In the genomic region with DNA sequence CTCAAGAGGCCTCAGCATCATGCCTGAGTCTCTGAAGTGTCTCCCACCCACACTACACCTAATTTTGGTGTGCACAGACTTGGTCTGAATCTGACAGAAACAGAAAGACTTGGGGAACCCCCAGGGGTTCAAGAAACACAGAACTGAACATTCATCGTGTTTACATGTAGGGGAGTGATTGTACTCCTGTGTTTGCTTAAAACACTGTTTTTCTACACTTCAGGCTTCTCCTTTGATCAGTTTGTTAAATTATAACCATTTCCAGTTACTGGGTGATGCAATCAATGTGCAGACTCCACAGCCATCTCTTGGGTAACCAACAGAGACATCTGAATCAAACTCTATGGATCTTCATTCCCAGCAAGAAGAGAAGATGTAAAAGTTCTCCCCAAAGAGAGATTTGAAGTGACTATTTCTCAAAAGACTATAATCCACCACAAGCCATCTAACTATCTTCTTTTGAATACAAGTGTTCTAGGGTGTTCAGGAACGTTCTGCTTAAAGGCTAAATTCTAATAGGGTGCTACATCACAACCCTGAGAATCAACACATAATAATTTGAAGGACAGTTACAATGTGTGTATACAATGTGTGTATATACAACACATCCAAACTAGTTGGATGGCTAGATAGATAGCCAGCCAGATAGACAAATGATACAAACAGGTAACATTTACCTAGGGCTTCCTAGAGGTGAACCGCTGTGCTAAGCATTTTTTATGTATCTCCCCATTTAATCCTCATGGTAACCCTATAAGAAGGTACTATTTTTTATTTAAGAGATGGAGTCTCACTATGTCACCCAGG, we compare ENCODE assay signal across 1 cellular context.
TF ChIP-seq lines count a peak whose summit lies in the region.

No MANE protein-coding gene starts in this region.

TF ChIP-seq in HepG2, 621 proteins besides CTCF, POLR2A, EP300 and RAD21 (continued from another document and continues in another):
- TF ChIP-seq, protein P1, sequence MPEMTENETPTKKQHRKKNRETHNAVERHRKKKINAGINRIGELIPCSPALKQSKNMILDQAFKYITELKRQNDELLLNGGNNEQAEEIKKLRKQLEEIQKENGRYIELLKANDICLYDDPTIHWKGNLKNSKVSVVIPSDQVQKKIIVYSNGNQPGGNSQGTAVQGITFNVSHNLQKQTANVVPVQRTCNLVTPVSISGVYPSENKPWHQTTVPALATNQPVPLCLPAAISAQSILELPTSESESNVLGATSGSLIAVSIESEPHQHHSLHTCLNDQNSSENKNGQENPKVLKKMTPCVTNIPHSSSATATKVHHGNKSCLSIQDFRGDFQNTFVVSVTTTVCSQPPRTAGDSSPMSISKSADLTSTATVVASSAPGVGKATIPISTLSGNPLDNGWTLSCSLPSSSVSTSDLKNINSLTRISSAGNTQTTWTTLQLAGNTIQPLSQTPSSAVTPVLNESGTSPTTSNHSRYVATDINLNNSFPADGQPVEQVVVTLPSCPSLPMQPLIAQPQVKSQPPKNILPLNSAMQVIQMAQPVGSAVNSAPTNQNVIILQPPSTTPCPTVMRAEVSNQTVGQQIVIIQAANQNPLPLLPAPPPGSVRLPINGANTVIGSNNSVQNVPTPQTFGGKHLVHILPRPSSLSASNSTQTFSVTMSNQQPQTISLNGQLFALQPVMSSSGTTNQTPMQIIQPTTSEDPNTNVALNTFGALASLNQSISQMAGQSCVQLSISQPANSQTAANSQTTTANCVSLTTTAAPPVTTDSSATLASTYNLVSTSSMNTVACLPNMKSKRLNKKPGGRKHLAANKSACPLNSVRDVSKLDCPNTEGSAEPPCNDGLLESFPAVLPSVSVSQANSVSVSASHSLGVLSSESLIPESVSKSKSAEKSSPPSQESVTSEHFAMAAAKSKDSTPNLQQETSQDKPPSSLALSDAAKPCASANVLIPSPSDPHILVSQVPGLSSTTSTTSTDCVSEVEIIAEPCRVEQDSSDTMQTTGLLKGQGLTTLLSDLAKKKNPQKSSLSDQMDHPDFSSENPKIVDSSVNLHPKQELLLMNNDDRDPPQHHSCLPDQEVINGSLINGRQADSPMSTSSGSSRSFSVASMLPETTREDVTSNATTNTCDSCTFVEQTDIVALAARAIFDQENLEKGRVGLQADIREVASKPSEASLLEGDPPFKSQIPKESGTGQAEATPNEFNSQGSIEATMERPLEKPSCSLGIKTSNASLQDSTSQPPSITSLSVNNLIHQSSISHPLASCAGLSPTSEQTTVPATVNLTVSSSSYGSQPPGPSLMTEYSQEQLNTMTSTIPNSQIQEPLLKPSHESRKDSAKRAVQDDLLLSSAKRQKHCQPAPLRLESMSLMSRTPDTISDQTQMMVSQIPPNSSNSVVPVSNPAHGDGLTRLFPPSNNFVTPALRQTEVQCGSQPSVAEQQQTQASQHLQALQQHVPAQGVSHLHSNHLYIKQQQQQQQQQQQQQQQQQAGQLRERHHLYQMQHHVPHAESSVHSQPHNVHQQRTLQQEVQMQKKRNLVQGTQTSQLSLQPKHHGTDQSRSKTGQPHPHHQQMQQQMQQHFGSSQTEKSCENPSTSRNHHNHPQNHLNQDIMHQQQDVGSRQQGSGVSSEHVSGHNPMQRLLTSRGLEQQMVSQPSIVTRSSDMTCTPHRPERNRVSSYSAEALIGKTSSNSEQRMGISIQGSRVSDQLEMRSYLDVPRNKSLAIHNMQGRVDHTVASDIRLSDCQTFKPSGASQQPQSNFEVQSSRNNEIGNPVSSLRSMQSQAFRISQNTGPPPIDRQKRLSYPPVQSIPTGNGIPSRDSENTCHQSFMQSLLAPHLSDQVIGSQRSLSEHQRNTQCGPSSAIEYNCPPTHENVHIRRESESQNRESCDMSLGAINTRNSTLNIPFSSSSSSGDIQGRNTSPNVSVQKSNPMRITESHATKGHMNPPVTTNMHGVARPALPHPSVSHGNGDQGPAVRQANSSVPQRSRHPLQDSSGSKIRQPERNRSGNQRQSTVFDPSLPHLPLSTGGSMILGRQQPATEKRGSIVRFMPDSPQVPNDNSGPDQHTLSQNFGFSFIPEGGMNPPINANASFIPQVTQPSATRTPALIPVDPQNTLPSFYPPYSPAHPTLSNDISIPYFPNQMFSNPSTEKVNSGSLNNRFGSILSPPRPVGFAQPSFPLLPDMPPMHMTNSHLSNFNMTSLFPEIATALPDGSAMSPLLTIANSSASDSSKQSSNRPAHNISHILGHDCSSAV (CRISPR knock-in tag; IDR thresholded peaks at IDR 0.05; ENCODE audit: borderline replicate concordance), result no peak
- TF ChIP-seq IKZF4 (CRISPR knock-in tag; IDR thresholded peaks at IDR 0.05; ENCODE audit: borderline replicate concordance, low read depth, not compliant biosample characterization) (no peak), PHF5A (CRISPR knock-in tag; IDR thresholded peaks at IDR 0.05; ENCODE audit: low read depth, unreplicated experiment) (no peak), ZNF484 (CRISPR knock-in tag; IDR thresholded peaks at IDR 0.05; ENCODE audit: borderline replicate concordance, low read depth) (no peak), NR2F1 (CRISPR knock-in tag; IDR thresholded peaks at IDR 0.05) (0 out of 4 replicates have a peak, but pooled peaks of 1 of the 2 experiments have one; percentile 15), SALL1 (CRISPR knock-in tag; IDR thresholded peaks at IDR 0.05) (peak; percentile 41; the same call in 1 of the 2 replicates), SRSF9 (IDR thresholded peaks at IDR 0.05; ENCODE audit: borderline replicate concordance, insufficient read depth, low read depth, low read length, poor library complexity, severe bottlenecking) (no peak), ATRX (CRISPR knock-in tag; IDR thresholded peaks at IDR 0.05; ENCODE audit: borderline replicate concordance) (no peak), MBD4 (IDR thresholded peaks at IDR 0.05; ENCODE audit: borderline replicate concordance, low read length) (peak; percentile 82; the same call in 1 of the 2 replicates), KAT8 (CRISPR knock-in tag; IDR thresholded peaks at IDR 0.05) (peak; percentile 83), ZMAT3 (CRISPR knock-in tag; conservative IDR thresholded peaks at IDR 0.05) (0 out of 2 replicates have a peak, but pooled peaks have one; percentile 39), TBX3 (IDR thresholded peaks at IDR 0.05; ENCODE audit: borderline replicate concordance) (peak; percentile 96), ZNF569 (CRISPR knock-in tag; IDR thresholded peaks at IDR 0.05; ENCODE audit: borderline replicate concordance) (no peak), SSRP1 (CRISPR knock-in tag; IDR thresholded peaks at IDR 0.05) (0 out of 2 replicates have a peak, but pooled peaks have one; percentile 49), SRSF4 (IDR thresholded peaks at IDR 0.05; ENCODE audit: low read depth, low read length, poor library complexity, severe bottlenecking) (no peak), ZBTB42 (CRISPR knock-in tag; IDR thresholded peaks at IDR 0.05) (no peak), POGZ (CRISPR knock-in tag; IDR thresholded peaks at IDR 0.05) (peak; percentile 54; the same call in 1 of the 2 replicates), PCBP1 (IDR thresholded peaks at IDR 0.05; ENCODE audit: borderline replicate concordance, low read depth, low read length) (no peak)
- TF ChIP-seq, protein P2, sequence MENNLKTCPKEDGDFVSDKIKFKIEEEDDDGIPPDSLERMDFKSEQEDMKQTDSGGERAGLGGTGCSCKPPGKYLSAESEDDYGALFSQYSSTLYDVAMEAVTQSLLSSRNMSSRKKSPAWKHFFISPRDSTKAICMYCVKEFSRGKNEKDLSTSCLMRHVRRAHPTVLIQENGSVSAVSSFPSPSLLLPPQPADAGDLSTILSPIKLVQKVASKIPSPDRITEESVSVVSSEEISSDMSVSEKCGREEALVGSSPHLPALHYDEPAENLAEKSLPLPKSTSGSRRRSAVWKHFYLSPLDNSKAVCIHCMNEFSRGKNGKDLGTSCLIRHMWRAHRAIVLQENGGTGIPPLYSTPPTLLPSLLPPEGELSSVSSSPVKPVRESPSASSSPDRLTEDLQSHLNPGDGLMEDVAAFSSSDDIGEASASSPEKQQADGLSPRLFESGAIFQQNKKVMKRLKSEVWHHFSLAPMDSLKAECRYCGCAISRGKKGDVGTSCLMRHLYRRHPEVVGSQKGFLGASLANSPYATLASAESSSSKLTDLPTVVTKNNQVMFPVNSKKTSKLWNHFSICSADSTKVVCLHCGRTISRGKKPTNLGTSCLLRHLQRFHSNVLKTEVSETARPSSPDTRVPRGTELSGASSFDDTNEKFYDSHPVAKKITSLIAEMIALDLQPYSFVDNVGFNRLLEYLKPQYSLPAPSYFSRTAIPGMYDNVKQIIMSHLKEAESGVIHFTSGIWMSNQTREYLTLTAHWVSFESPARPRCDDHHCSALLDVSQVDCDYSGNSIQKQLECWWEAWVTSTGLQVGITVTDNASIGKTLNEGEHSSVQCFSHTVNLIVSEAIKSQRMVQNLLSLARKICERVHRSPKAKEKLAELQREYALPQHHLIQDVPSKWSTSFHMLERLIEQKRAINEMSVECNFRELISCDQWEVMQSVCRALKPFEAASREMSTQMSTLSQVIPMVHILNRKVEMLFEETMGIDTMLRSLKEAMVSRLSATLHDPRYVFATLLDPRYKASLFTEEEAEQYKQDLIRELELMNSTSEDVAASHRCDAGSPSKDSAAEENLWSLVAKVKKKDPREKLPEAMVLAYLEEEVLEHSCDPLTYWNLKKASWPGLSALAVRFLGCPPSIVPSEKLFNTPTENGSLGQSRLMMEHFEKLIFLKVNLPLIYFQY (CRISPR knock-in tag; IDR thresholded peaks at IDR 0.05; ENCODE audit: borderline replicate concordance), result no peak; the same call in 1 of the 2 replicates
- TF ChIP-seq, protein P3, sequence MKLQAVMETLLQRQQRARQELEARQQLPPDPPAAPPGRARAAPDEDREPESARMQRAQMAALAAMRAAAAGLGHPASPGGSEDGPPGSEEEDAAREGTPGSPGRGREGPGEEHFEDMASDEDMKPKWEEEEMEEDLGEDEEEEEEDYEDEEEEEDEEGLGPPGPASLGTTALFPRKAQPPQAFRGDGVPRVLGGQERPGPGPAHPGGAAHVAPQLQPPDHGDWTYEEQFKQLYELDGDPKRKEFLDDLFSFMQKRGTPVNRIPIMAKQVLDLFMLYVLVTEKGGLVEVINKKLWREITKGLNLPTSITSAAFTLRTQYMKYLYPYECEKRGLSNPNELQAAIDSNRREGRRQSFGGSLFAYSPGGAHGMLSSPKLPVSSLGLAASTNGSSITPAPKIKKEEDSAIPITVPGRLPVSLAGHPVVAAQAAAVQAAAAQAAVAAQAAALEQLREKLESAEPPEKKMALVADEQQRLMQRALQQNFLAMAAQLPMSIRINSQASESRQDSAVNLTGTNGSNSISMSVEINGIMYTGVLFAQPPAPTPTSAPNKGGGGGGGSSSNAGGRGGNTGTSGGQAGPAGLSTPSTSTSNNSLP (IDR thresholded peaks at IDR 0.05; ENCODE audit: low read depth, low read length), result peak; percentile 97
- TF ChIP-seq, protein P4, sequence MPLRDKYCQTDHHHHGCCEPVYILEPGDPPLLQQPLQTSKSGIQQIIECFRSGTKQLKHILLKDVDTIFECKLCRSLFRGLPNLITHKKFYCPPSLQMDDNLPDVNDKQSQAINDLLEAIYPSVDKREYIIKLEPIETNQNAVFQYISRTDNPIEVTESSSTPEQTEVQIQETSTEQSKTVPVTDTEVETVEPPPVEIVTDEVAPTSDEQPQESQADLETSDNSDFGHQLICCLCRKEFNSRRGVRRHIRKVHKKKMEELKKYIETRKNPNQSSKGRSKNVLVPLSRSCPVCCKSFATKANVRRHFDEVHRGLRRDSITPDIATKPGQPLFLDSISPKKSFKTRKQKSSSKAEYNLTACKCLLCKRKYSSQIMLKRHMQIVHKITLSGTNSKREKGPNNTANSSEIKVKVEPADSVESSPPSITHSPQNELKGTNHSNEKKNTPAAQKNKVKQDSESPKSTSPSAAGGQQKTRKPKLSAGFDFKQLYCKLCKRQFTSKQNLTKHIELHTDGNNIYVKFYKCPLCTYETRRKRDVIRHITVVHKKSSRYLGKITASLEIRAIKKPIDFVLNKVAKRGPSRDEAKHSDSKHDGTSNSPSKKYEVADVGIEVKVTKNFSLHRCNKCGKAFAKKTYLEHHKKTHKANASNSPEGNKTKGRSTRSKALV (CRISPR knock-in tag; IDR thresholded peaks at IDR 0.05), result no peak
- TF ChIP-seq, protein P5, sequence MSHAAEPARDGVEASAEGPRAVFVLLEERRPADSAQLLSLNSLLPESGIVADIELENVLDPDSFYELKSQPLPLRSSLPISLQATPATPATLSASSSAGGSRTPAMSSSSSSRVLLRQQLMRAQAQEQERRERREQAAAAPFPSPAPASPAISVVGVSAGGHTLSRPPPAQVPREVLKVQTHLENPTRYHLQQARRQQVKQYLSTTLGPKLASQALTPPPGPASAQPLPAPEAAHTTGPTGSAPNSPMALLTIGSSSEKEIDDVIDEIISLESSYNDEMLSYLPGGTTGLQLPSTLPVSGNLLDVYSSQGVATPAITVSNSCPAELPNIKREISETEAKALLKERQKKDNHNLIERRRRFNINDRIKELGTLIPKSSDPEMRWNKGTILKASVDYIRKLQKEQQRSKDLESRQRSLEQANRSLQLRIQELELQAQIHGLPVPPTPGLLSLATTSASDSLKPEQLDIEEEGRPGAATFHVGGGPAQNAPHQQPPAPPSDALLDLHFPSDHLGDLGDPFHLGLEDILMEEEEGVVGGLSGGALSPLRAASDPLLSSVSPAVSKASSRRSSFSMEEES (CRISPR knock-in tag; IDR thresholded peaks at IDR 0.05), result peak; percentile 80
- TF ChIP-seq, protein P6, sequence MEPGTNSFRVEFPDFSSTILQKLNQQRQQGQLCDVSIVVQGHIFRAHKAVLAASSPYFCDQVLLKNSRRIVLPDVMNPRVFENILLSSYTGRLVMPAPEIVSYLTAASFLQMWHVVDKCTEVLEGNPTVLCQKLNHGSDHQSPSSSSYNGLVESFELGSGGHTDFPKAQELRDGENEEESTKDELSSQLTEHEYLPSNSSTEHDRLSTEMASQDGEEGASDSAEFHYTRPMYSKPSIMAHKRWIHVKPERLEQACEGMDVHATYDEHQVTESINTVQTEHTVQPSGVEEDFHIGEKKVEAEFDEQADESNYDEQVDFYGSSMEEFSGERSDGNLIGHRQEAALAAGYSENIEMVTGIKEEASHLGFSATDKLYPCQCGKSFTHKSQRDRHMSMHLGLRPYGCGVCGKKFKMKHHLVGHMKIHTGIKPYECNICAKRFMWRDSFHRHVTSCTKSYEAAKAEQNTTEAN (CRISPR knock-in tag; conservative IDR thresholded peaks at IDR 0.05), result peak; percentile 91
- TF ChIP-seq, protein P7, sequence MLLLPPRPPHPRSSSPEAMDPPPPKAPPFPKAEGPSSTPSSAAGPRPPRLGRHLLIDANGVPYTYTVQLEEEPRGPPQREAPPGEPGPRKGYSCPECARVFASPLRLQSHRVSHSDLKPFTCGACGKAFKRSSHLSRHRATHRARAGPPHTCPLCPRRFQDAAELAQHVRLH (CRISPR knock-in tag; IDR thresholded peaks at IDR 0.05; ENCODE audit: borderline replicate concordance, low read depth), result no peak; the same call in 1 of the 2 replicates
